1 cellular context compared by ENCODE assay signal in genomic region chr11:46127150-46127638, GRCh38.
A peak's percentile ranks its signal among the peaks of the same experiment; 100 is the strongest.
TF ChIP-seq lines count a peak whose summit lies in the region.

No MANE protein-coding gene starts in this region.

TF ChIP-seq in HepG2, 621 proteins besides CTCF, POLR2A, EP300 and RAD21 (continued from another document and continues in another):
- TF ChIP-seq HMGXB3 (CRISPR knock-in tag; IDR thresholded peaks at IDR 0.05; ENCODE audit: borderline replicate concordance) (no peak), NFYC (CRISPR knock-in tag; IDR thresholded peaks at IDR 0.05) (no peak), DNMT1 (CRISPR knock-in tag; IDR thresholded peaks at IDR 0.05) (no peak), GABPB1 (CRISPR knock-in tag; IDR thresholded peaks at IDR 0.05) (peak; percentile 76), MED1 (CRISPR knock-in tag; IDR thresholded peaks at IDR 0.05) (0 out of 2 replicates have a peak, but pooled peaks have one; percentile 11), GABPA (IDR thresholded peaks at IDR 0.05; ENCODE audit: low read depth, low read length) (no peak), GABPA (CRISPR knock-in tag; IDR thresholded peaks at IDR 0.05; ENCODE audit: low read depth) (peak; percentile 76), RARA (CRISPR knock-in tag; IDR thresholded peaks at IDR 0.05) (0 out of 2 replicates have a peak, but pooled peaks have one; percentile 23), HMG20B (CRISPR knock-in tag; conservative IDR thresholded peaks at IDR 0.05) (no peak), ZSCAN30 (CRISPR knock-in tag; IDR thresholded peaks at IDR 0.05) (no peak), ATAD3A (CRISPR knock-in tag; IDR thresholded peaks at IDR 0.05) (no peak), ZNF430 (CRISPR knock-in tag; IDR thresholded peaks at IDR 0.05) (no peak), FOXO1 (CRISPR knock-in tag; IDR thresholded peaks at IDR 0.05) (peak; percentile 42; the same call in 1 of the 2 replicates), TEAD3 (CRISPR knock-in tag; optimal IDR thresholded peaks at IDR 0.05; ENCODE audit: borderline replicate concordance) (peak; percentile 51), SP4 (CRISPR knock-in tag; IDR thresholded peaks at IDR 0.05) (0 out of 2 replicates have a peak, but pooled peaks have one; percentile 23), ZNF44 (CRISPR knock-in tag; IDR thresholded peaks at IDR 0.05) (no peak), ZNF574 (CRISPR knock-in tag; IDR thresholded peaks at IDR 0.05) (no peak; the same call in 1 of the 2 replicates), ZSCAN20 (CRISPR knock-in tag; IDR thresholded peaks at IDR 0.05; ENCODE audit: borderline replicate concordance) (no peak), ZNF83 (CRISPR knock-in tag; IDR thresholded peaks at IDR 0.05; ENCODE audit: borderline replicate concordance) (no peak), IRF2 (CRISPR knock-in tag; IDR thresholded peaks at IDR 0.05) (peak; percentile 50; the same call in 1 of the 2 replicates), JUNB (CRISPR knock-in tag; IDR thresholded peaks at IDR 0.05; ENCODE audit: borderline replicate concordance) (no peak), TRAFD1 (CRISPR knock-in tag; IDR thresholded peaks at IDR 0.05; ENCODE audit: borderline replicate concordance) (no peak), NCOA2 (CRISPR knock-in tag; IDR thresholded peaks at IDR 0.05) (peak; percentile 39; the same call in 1 of the 2 replicates), SOX6 (IDR thresholded peaks at IDR 0.05) (no peak), SOX6 (CRISPR knock-in tag; IDR thresholded peaks at IDR 0.05) (peak; percentile 72), HMG20A (CRISPR knock-in tag; IDR thresholded peaks at IDR 0.05; ENCODE audit: borderline replicate concordance) (0 out of 2 replicates have a peak, but pooled peaks have one; percentile 29), SPEN (CRISPR knock-in tag; IDR thresholded peaks at IDR 0.05; ENCODE audit: low read depth) (no peak), ZNF547 (CRISPR knock-in tag; IDR thresholded peaks at IDR 0.05) (no peak), MEIS1 (CRISPR knock-in tag; IDR thresholded peaks at IDR 0.05; ENCODE audit: borderline replicate concordance) (no peak), TFAP4 (IDR thresholded peaks at IDR 0.05; ENCODE audit: borderline replicate concordance, low read depth) (no peak), RELA (CRISPR knock-in tag; IDR thresholded peaks at IDR 0.05) (no peak), ZNF18 (CRISPR knock-in tag; IDR thresholded peaks at IDR 0.05; ENCODE audit: insufficient replicate concordance) (peak; percentile 96), POGZ (CRISPR knock-in tag; IDR thresholded peaks at IDR 0.05) (peak; percentile 64), ZNF354B (CRISPR knock-in tag; IDR thresholded peaks at IDR 0.05) (no peak), ZNF839 (CRISPR knock-in tag; IDR thresholded peaks at IDR 0.05; ENCODE audit: borderline replicate concordance) (no peak), ZNF646 (CRISPR knock-in tag; IDR thresholded peaks at IDR 0.05) (peak; percentile 65; the same call in 1 of the 2 replicates), ZFP1 (CRISPR knock-in tag; IDR thresholded peaks at IDR 0.05) (0 out of 2 replicates have a peak, but pooled peaks have one; percentile 26)
- TF ChIP-seq, protein P1, sequence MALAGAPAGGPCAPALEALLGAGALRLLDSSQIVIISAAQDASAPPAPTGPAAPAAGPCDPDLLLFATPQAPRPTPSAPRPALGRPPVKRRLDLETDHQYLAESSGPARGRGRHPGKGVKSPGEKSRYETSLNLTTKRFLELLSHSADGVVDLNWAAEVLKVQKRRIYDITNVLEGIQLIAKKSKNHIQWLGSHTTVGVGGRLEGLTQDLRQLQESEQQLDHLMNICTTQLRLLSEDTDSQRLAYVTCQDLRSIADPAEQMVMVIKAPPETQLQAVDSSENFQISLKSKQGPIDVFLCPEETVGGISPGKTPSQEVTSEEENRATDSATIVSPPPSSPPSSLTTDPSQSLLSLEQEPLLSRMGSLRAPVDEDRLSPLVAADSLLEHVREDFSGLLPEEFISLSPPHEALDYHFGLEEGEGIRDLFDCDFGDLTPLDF (CRISPR knock-in tag; IDR thresholded peaks at IDR 0.05), result no peak
